Comparison of ENCODE assay signal across 9 cellular contexts in the genomic region with DNA sequence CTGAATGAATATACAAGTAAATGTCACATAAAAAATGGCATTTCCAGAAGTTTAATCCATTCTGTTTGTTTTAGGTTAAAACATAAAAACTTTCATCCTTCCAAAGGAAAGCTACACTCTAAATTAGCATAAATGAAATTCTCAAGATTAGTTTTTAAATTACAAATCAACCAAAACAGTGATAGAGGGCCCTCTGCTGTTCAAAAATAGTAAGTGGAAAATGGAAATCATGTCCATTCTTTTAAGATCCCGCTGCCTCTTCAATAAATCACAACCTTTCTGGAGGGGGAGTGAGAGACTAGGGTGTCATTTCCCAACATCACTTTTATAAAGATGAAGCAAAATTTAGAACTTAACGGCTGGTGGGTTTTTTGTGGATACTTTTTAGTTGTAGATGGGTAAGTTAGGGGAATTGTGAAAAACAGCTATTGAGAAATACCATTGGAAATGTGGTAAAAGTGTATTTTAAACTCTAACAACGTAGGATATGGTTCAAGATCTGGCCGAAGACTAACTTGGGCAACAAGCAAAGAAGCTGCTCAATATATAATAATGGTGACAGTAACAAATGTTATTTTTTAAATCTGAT. TPM values are rescaled to one million over a fixed set of nuclear protein-coding genes. Genes with fewer than 3 reads are reported as not detected.
DNase-seq lines count a peak whose midpoint lies in the region; ATAC-seq, FAIRE-seq and TF ChIP-seq lines count a peak whose summit lies in the region.
"Had no signal": no experiment of that assay in that cellular context is flagged by ENCODE, and none has a peak within 500 bp of the region (broad histone marks: within the 10 kb centered on the region; RNA-seq: fewer than 3 reads in every experiment).

No MANE protein-coding gene starts in this region.

- H3K4me1 ChIP-seq in CD8-positive, alpha-beta memory T cell (ENCODE audit: insufficient read depth, low read length): peaks cover 16% of the 10 kb centered on the region
- H3K4me1 ChIP-seq in parathyroid adenoma: peaks cover 6% of the 10 kb centered on the region

- no peak overlapping the region for H3K4me3 ChIP-seq in CD8-positive, alpha-beta memory T cell (ENCODE audit: low read length)
- H3K4me3 ChIP-seq in epithelial cell of proximal tubule (ENCODE audit: low read depth, low read length): peak overlapping the region; percentile 37
- H3K4me3 ChIP-seq in parathyroid adenoma (ENCODE audit: low read depth, low read length): no peak overlapping the region

- H2AFZ ChIP-seq in parathyroid adenoma: peak overlapping the region; percentile 65

- no peaks in the 10 kb centered on the region for H3K36me3 Mint-ChIP-seq in CD8-positive, alpha-beta memory T cell

- no peak overlapping the region for H3K9ac ChIP-seq in parathyroid adenoma

- H3K27ac Mint-ChIP-seq in CD8-positive, alpha-beta memory T cell: peak overlapping the region in 5 of 8 donors; percentile 42 to 86 (median 83)
- H3K27ac Mint-ChIP-seq: T-helper 1 cell treated with Interleukin-12 subunit alpha and Interleukin-12 subunit beta and Interleukin-4 antibody, amounts not matched to agents 30 μg/mL and 1 μg/mL, for 36 hours had no signal

- H3K9me3 ChIP-seq in CD8-positive, alpha-beta memory T cell (ENCODE audit: low read length): no peaks in the 10 kb centered on the region
- H3K9me3 ChIP-seq in parathyroid adenoma (ENCODE audit: control insufficient read depth, low read length): no peaks in the 10 kb centered on the region

- TF ChIP-seq CTCF in epithelial cell of proximal tubule (conservative IDR thresholded peaks at IDR 0.05; ENCODE audit: low read depth, low read length) (peak; percentile 59), parathyroid adenoma (IDR thresholded peaks at IDR 0.05) (peak; percentile 57)

- CTCF ChIA-PET in CD8-positive, alpha-beta memory T cell (lab: Charles Lee): interaction anchor here (1.0 to 5.3 kb wide), 12 partner anchors 10 to 569 kb away, joined by 3 to 70 read pairs (median 7); no protein-coding TSS in a partner anchor

- no peaks in the 10 kb centered on the region for H3K27me3 ChIP-seq in CD8-positive, alpha-beta memory T cell (ENCODE audit: insufficient read depth, low read length, poor library complexity, severe bottlenecking)
- no peaks in the 10 kb centered on the region for H3K27me3 ChIP-seq in parathyroid adenoma (ENCODE audit: control insufficient read depth, insufficient read depth, low read length)

- no peaks in the 10 kb centered on the region for H3K36me3 ChIP-seq in CD8-positive, alpha-beta memory T cell (ENCODE audit: insufficient read depth, low read length)
- H3K36me3 ChIP-seq in parathyroid adenoma (ENCODE audit: control insufficient read depth, insufficient read depth, low read length): no peaks in the 10 kb centered on the region

- H3K4me2 ChIP-seq in parathyroid adenoma (ENCODE audit: low read length): no peak overlapping the region

- no peaks in the 10 kb centered on the region for H3K9me3 Mint-ChIP-seq in CD8-positive, alpha-beta memory T cell
- H3K9me3 Mint-ChIP-seq: T-helper 1 cell treated with Interleukin-12 subunit alpha and Interleukin-12 subunit beta and Interleukin-4 antibody, amounts not matched to agents 30 μg/mL and 1 μg/mL, for 36 hours had no signal

- POLR2A ChIA-PET in CD8-positive, alpha-beta memory T cell (lab: Charles Lee): interaction anchor here (1.8 kb wide), 1 partner anchor 410 kb away, joined by 7 read pairs; the partner anchor contains the start of gene SLC39A10

- H3K79me2 ChIP-seq in parathyroid adenoma: no peaks in the 10 kb centered on the region

- no peak overlapping the region for H3K27ac ChIP-seq in CD8-positive, alpha-beta memory T cell (ENCODE audit: low read depth, low read length)
- no peak overlapping the region for H3K27ac ChIP-seq in parathyroid adenoma

- ATAC-seq in GM21737 (IDR thresholded peaks at IDR 0.05; ENCODE audit: unreplicated experiment): no peak
- no peak for ATAC-seq in HG02571 (IDR thresholded peaks at IDR 0.05; ENCODE audit: unreplicated experiment)

- peaks cover 9 to 18% (median 16%) of the 10 kb centered on the region in 3 donors for H3K4me1 Mint-ChIP-seq in CD8-positive, alpha-beta memory T cell

- peaks cover 2 to 14% of the 10 kb centered on the region in 2 donors for H3K27me3 Mint-ChIP-seq in CD8-positive, alpha-beta memory T cell

- peak in 1 of 5 donors; percentile 30 for DNase-seq in CD8-positive, alpha-beta memory T cell
- peak; percentile 29 for DNase-seq in HCEC 1CT
- peak; percentile 19 for DNase-seq in RCC 7860 (ENCODE audit: low spot score)
- DNase-seq in epithelial cell of proximal tubule (ENCODE audit: low read depth): no peak
- no peak for DNase-seq in GDM1 (lab: John Stamatoyannopoulos, UW)

- peak; percentile 83 for FAIRE-seq in RCC 7860 (lab: Jason Lieb, UNC)

- peak overlapping the region in 4 of 7 donors; percentile 9 to 52 (median 34) for H3K4me3 Mint-ChIP-seq in CD8-positive, alpha-beta memory T cell
- H3K4me3 Mint-ChIP-seq: T-helper 1 cell treated with Interleukin-12 subunit alpha and Interleukin-12 subunit beta and Interleukin-4 antibody, amounts not matched to agents 30 μg/mL and 1 μg/mL, for 36 hours had no signal

RNA-seq across cellular contexts. Expression of gene DNAH7, which starts 1.7 kb away (rescaled TPM):
- not detected for total RNA-seq in CD8-positive, alpha-beta memory T cell
- polyA plus RNA-seq in CD8-positive, alpha-beta memory T cell: not detected
- total RNA-seq in epithelial cell of proximal tubule: 0.06 and 0.29 TPM in 2 replicates

Comparison
In these comparisons a context has a peak if more than half of its experiments do, and no peak if none do; other contexts are left out.
1. DNase-seq: peak in HCEC 1CT (single experiment) and RCC 7860 (single experiment); none in epithelial cell of proximal tubule (single experiment) and GDM1 (single experiment).